ENCODE assay signal across 1 cellular context in genomic region chr3:189486556-189486955, GRCh38.
A peak's percentile ranks its signal among the peaks of the same experiment; 100 is the strongest.
TF ChIP-seq lines count a peak whose summit lies in the region.

No MANE protein-coding gene starts in this region.

TF ChIP-seq in HepG2, 621 proteins besides CTCF, POLR2A, EP300 and RAD21:
- TF ChIP-seq, protein P1, sequence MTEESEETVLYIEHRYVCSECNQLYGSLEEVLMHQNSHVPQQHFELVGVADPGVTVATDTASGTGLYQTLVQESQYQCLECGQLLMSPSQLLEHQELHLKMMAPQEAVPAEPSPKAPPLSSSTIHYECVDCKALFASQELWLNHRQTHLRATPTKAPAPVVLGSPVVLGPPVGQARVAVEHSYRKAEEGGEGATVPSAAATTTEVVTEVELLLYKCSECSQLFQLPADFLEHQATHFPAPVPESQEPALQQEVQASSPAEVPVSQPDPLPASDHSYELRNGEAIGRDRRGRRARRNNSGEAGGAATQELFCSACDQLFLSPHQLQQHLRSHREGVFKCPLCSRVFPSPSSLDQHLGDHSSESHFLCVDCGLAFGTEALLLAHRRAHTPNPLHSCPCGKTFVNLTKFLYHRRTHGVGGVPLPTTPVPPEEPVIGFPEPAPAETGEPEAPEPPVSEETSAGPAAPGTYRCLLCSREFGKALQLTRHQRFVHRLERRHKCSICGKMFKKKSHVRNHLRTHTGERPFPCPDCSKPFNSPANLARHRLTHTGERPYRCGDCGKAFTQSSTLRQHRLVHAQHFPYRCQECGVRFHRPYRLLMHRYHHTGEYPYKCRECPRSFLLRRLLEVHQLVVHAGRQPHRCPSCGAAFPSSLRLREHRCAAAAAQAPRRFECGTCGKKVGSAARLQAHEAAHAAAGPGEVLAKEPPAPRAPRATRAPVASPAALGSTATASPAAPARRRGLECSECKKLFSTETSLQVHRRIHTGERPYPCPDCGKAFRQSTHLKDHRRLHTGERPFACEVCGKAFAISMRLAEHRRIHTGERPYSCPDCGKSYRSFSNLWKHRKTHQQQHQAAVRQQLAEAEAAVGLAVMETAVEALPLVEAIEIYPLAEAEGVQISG (CRISPR knock-in tag; IDR thresholded peaks at IDR 0.05) = no peak
- no peak for TF ChIP-seq CAMTA2 (CRISPR knock-in tag; IDR thresholded peaks at IDR 0.05; ENCODE audit: borderline replicate concordance)
- TF ChIP-seq GATA4 (IDR thresholded peaks at IDR 0.05; ENCODE audit: borderline replicate concordance, low read depth) = no peak
- no peak for TF ChIP-seq ZNF558 (CRISPR knock-in tag; IDR thresholded peaks at IDR 0.05; ENCODE audit: borderline replicate concordance)
- TF ChIP-seq, protein P2, sequence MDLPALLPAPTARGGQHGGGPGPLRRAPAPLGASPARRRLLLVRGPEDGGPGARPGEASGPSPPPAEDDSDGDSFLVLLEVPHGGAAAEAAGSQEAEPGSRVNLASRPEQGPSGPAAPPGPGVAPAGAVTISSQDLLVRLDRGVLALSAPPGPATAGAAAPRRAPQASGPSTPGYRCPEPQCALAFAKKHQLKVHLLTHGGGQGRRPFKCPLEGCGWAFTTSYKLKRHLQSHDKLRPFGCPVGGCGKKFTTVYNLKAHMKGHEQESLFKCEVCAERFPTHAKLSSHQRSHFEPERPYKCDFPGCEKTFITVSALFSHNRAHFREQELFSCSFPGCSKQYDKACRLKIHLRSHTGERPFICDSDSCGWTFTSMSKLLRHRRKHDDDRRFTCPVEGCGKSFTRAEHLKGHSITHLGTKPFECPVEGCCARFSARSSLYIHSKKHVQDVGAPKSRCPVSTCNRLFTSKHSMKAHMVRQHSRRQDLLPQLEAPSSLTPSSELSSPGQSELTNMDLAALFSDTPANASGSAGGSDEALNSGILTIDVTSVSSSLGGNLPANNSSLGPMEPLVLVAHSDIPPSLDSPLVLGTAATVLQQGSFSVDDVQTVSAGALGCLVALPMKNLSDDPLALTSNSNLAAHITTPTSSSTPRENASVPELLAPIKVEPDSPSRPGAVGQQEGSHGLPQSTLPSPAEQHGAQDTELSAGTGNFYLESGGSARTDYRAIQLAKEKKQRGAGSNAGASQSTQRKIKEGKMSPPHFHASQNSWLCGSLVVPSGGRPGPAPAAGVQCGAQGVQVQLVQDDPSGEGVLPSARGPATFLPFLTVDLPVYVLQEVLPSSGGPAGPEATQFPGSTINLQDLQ (CRISPR knock-in tag; IDR thresholded peaks at IDR 0.05) = no peak
- no peak for TF ChIP-seq JUND (CRISPR knock-in tag; IDR thresholded peaks at IDR 0.05)
- TF ChIP-seq, protein P3, sequence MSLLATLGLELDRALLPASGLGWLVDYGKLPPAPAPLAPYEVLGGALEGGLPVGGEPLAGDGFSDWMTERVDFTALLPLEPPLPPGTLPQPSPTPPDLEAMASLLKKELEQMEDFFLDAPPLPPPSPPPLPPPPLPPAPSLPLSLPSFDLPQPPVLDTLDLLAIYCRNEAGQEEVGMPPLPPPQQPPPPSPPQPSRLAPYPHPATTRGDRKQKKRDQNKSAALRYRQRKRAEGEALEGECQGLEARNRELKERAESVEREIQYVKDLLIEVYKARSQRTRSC (CRISPR knock-in tag; IDR thresholded peaks at IDR 0.05; ENCODE audit: low read depth) = no peak
- peak; percentile 23; the same call in 1 of the 2 replicates for TF ChIP-seq CREB1 (IDR thresholded peaks at IDR 0.05)
- TF ChIP-seq CREB1 (CRISPR knock-in tag; IDR thresholded peaks at IDR 0.05) = no peak
- no peak for TF ChIP-seq ADNP (CRISPR knock-in tag; IDR thresholded peaks at IDR 0.05)
